1 cellular context compared by ENCODE assay signal in genomic region chr5:13585324-13585723, GRCh38.
TF ChIP-seq lines count a peak whose summit lies in the region.

No MANE protein-coding gene starts in this region.

TF ChIP-seq in IMR-90, 13 proteins besides CTCF, POLR2A, EP300 and RAD21:
- TF ChIP-seq CHD1 (IDR thresholded peaks at IDR 0.05; ENCODE audit: low read depth, low read length) (no peak), NFE2L2 (IDR thresholded peaks at IDR 0.05; ENCODE audit: low read depth, low read length) (no peak)
